ENCODE assay signal across 29 cellular contexts in the genomic region with DNA sequence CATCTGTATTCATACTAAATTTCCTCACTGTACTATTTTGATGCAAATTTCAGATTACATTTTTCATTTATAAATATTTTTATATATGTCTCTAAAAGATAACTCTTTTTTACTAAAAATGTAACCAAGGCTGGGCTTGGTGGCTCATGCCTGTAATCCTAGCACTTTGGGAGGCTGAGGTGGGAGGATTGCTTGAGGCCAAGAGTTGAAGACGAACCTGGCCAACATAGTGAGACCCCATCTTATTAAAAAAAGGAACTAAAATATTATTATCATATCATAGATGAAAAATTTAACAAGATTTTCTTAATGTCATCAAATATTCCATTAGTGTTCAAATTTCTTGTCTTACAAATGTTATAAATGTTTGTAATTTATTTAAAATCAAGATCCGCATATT. TPM values are rescaled to one million over a fixed set of nuclear protein-coding genes. Genes with fewer than 3 reads are reported as not detected.
"Had no signal": no experiment of that assay in that cellular context is flagged by ENCODE, and none has a peak within 500 bp of the region (broad histone marks: within the 10 kb centered on the region; RNA-seq: fewer than 3 reads in every experiment).

No MANE protein-coding gene starts in this region.

- FAIRE-seq: urothelium cell line had no signal

- H3K36me3 ChIP-seq: stomach, suprapubic skin, thoracic aorta, thyroid gland, tibial artery, tibial nerve, transverse colon, upper lobe of left lung, upper lobe of right lung, uterus, vagina had no signal

- H3K27me3 ChIP-seq: testis, thyroid gland, upper lobe of left lung, uterus, vagina had no signal

- ATAC-seq: stimulated activated effector memory CD8-positive, alpha-beta T cell treated with anti-CD3 and anti-CD28 coated beads, Interleukin-12 subunit alpha, Interleukin-12 subunit beta, amount 100 ng/mL, for 72 hours; stimulated activated memory B cell treated with anti-CD40 and anti-IgM and Interleukin-4, amounts not matched to agents 10 μg/mL and 1 μg/mL and 100 μg/mL, for 72 hours; stimulated activated naive B cell treated with anti-CD40 and anti-IgM and Interleukin-4, amounts not matched to agents 10 μg/mL and 1 μg/mL and 100 μg/mL, for 72 hours; stimulated activated naive CD8-positive, alpha-beta T cell treated with anti-CD3 and anti-CD28 coated beads, Interleukin-15, amount 100 ng/mL, for 72 hours; stimulated activated naive CD8-positive, alpha-beta T cell treated with anti-CD3 and anti-CD28 coated beads, Interleukin-15, Interleukin-2, amounts not matched to agents 100 U/mL and 50 U/mL, for 24 hours; upper lobe of right lung had no signal

- DNase-seq: stimulated activated CD4-positive, alpha-beta T cell treated with anti-CD3 and anti-CD28 coated beads, Interleukin-2, amount 100 ng/mL, for 48 hours; stimulated activated CD4-positive, alpha-beta T cell treated with anti-CD3 and anti-CD28 coated beads, Interleukin-4, amount 100 ng/mL, for 1 hour; stimulated activated CD4-positive, alpha-beta T cell treated with anti-CD3 and anti-CD28 coated beads, Interleukin-4, amount 100 ng/mL, for 24 hours; stimulated activated CD4-positive, alpha-beta T cell treated with anti-CD3 and anti-CD28 coated beads, Interleukin-4, amount 100 ng/mL, for 4 hours; stimulated activated CD8-positive, alpha-beta memory T cell treated with anti-CD3 and anti-CD28 coated beads, Interleukin-4, amount 100 ng/mL, for 48 hours; stimulated activated naive B cell treated with anti-CD40 and anti-IgM and Interleukin-4, amounts not matched to agents 10 μg/mL and 1 μg/mL and 100 μg/mL, for 72 hours; stimulated activated naive CD4-positive, alpha-beta T cell; stimulated activated naive CD4-positive, alpha-beta T cell treated with Interleukin-2 at 50 U/mL for 16 hours; stimulated activated naive CD8-positive, alpha-beta T cell treated with anti-CD3 and anti-CD28 coated beads, Interleukin-15, amount 100 ng/mL, for 72 hours; stimulated activated naive CD8-positive, alpha-beta T cell treated with anti-CD3 and anti-CD28 coated beads, Interleukin-15, Interleukin-2, amounts not matched to agents 100 U/mL and 50 U/mL, for 24 hours; stomach; substantia nigra; testis; thyroid gland; tibial artery; transverse colon; trophoblast cell; upper lobe of left lung; upper lobe of right lung; uterus had no signal

- H3K4me3 ChIP-seq: stomach, suprapubic skin, testis, thoracic aorta, thyroid gland, tibial artery, tibial nerve, transverse colon, upper lobe of left lung, upper lobe of right lung, uterus, vagina had no signal

- H3K4me1 ChIP-seq: stomach, suprapubic skin, testis, thyroid gland, tibial artery, tibial nerve, transverse colon, upper lobe of left lung, upper lobe of right lung, uterus, vagina had no signal

- H3K27ac ChIP-seq: stomach, suprapubic skin, testis, thoracic aorta, thyroid gland, tibial artery, tibial nerve, transverse colon, upper lobe of left lung, upper lobe of right lung, uterus, vagina had no signal

- H3K9me3 ChIP-seq: suprapubic skin, testis, thoracic aorta, thyroid gland, tibial artery, upper lobe of left lung, upper lobe of right lung, uterus, vagina had no signal

RNA-seq across cellular contexts. Expression of gene TTBK1, which starts 7.4 kb away (rescaled TPM):
- total RNA-seq: subcutaneous adipose tissue, suprapubic skin, thoracic aorta, tibial nerve, ureter, vagina had no signal
